In genomic region chr4:16224264-16224663, GRCh38 we compare ENCODE assay signal across 9 cellular contexts. TPM values are rescaled to one million over a fixed set of nuclear protein-coding genes. Genes with fewer than 3 reads are reported as not detected.
DNase-seq lines count a peak whose midpoint lies in the region; ATAC-seq and TF ChIP-seq lines count a peak whose summit lies in the region.
"Had no signal": no experiment of that assay in that cellular context is flagged by ENCODE, and none has a peak within 500 bp of the region (broad histone marks: within the 10 kb centered on the region; RNA-seq: fewer than 3 reads in every experiment).

No MANE protein-coding gene starts in this region.

- H3K4me2 ChIP-seq in GM23338, result peak overlapping the region; percentile 84
- peak overlapping the region; percentile 96 for H3K4me2 ChIP-seq in parathyroid adenoma (ENCODE audit: low read length)

- H3K9me3 ChIP-seq in SK-N-MC (ENCODE audit: low read depth, low read length), result no peaks in the 10 kb centered on the region
- no peaks in the 10 kb centered on the region for H3K9me3 ChIP-seq in parathyroid adenoma (ENCODE audit: control insufficient read depth, low read length)

- DNase-seq in GM23338 (ENCODE audit: low spot score), result peak; percentile 64
- DNase-seq in SK-N-MC (ENCODE audit: low read depth, low spot score), result no peak
- DNase-seq in erythroblast (lab: John Stamatoyannopoulos, UW), result peak; percentile 21 to 35
- no peak for DNase-seq in NCI-H2196 treated with DMSO at 0.1 percent for 48 hours (lab: John Stamatoyannopoulos, UW; ENCODE audit: unreplicated experiment)
- DNase-seq in sciatic nerve (ENCODE audit: low spot score), result no peak
- DNase-seq in NCI-H2171 treated with DMSO at 0.1 percent for 48 hours (lab: John Stamatoyannopoulos, UW), result no peak
- DNase-seq: WERI-Rb-1 had no signal

- peak; percentile 9 for TF ChIP-seq POLR2A in erythroblast (IDR thresholded peaks at IDR 0.05; ENCODE audit: low read length)

- H3K9ac ChIP-seq in SK-N-MC (ENCODE audit: insufficient read length), result peak overlapping the region; percentile 88
- H3K9ac ChIP-seq in parathyroid adenoma, result no peak overlapping the region

- H3K27me3 ChIP-seq in GM23338 (ENCODE audit: insufficient read depth) (no peaks in the 10 kb centered on the region), parathyroid adenoma (ENCODE audit: control insufficient read depth, insufficient read depth, low read length) (no peaks in the 10 kb centered on the region)

- H3K36me3 ChIP-seq in GM23338 (ENCODE audit: insufficient read depth), result no peaks in the 10 kb centered on the region
- H3K36me3 ChIP-seq in SK-N-MC (ENCODE audit: insufficient read depth, low read length), result no peaks in the 10 kb centered on the region; the same call in 1 of the 2 replicates
- H3K36me3 ChIP-seq in parathyroid adenoma (ENCODE audit: control insufficient read depth, insufficient read depth, low read length), result no peaks in the 10 kb centered on the region

- peak overlapping the region; percentile 39; the same call in 1 of the 2 replicates for H3K27ac ChIP-seq in GM23338 (ENCODE audit: low read depth)
- no peak overlapping the region for H3K27ac ChIP-seq in SK-N-MC
- peak overlapping the region; percentile 75 for H3K27ac ChIP-seq in parathyroid adenoma
- H3K27ac ChIP-seq: WERI-Rb-1 had no signal

- no peaks in the 10 kb centered on the region for H3K9me2 ChIP-seq in GM23338 (ENCODE audit: insufficient read depth)

- peak overlapping the region; percentile 50 for H3K27ac Mint-ChIP-seq in GM23338

- 0 out of 2 replicates have a peak, but pooled peaks cover 3% of the 10 kb centered on the region for H4K20me1 ChIP-seq in GM23338 (replicated peaks; ENCODE audit: insufficient read depth)

- intact Hi-C loops in sciatic nerve (cut with DNase I), result no loop called here

- ATAC-seq in GM23338 (peak; percentile 49), sciatic nerve (no peak), esophagus mucosa (no peak)

- H3K4me3 ChIP-seq in GM23338, result peak overlapping the region; percentile 65; the same call in 1 of the 2 replicates
- peak overlapping the region; percentile 89 for H3K4me3 ChIP-seq in SK-N-MC
- peak overlapping the region; percentile 94 for H3K4me3 ChIP-seq in parathyroid adenoma (ENCODE audit: low read depth, low read length)

- H3K9me3 Mint-ChIP-seq in GM23338, result no peaks in the 10 kb centered on the region

- H3F3A ChIP-seq in GM23338 (replicated peaks; ENCODE audit: low read depth), result no peaks in the 10 kb centered on the region

- H3K36me3 Mint-ChIP-seq in GM23338 (ENCODE audit: low read depth), result no peaks in the 10 kb centered on the region

- TF ChIP-seq CTCF in GM23338 (conservative IDR thresholded peaks at IDR 0.05; ENCODE audit: low read depth in 2 of 2) (no peak), parathyroid adenoma (IDR thresholded peaks at IDR 0.05) (no peak)

- H3K4me1 ChIP-seq in GM23338 (ENCODE audit: insufficient read depth), result peaks cover 24% of the 10 kb centered on the region
- peaks cover 16% of the 10 kb centered on the region for H3K4me1 ChIP-seq in parathyroid adenoma

- peak overlapping the region; percentile 89 for H3K4me3 Mint-ChIP-seq in GM23338

- H3K79me2 ChIP-seq in GM23338 (replicated peaks; ENCODE audit: insufficient read depth) (peaks cover 61% of the 10 kb centered on the region), parathyroid adenoma (peaks cover 21% of the 10 kb centered on the region)

- peaks cover 12% of the 10 kb centered on the region for H3K27me3 Mint-ChIP-seq in GM23338 (ENCODE audit: insufficient read depth, low read depth, poor library complexity)

- peaks cover 45% of the 10 kb centered on the region for H3K4me1 Mint-ChIP-seq in GM23338

- H2AFZ ChIP-seq in GM23338, result no peak overlapping the region
- H2AFZ ChIP-seq in parathyroid adenoma, result no peak overlapping the region

TF ChIP-seq in GM23338, 12 proteins besides CTCF, POLR2A, EP300 and RAD21:
- TF ChIP-seq ZNF114 (CRISPR knock-in tag; IDR thresholded peaks at IDR 0.05), result no peak
- no peak for TF ChIP-seq STAT1 (IDR thresholded peaks at IDR 0.05; ENCODE audit: unreplicated experiment)
- TF ChIP-seq CREB1 (CRISPR knock-in tag; IDR thresholded peaks at IDR 0.05; ENCODE audit: low read depth), result no peak
- no peak for TF ChIP-seq JUNB (IDR thresholded peaks at IDR 0.05; ENCODE audit: unreplicated experiment)
- no peak for TF ChIP-seq POLR2AphosphoS5 (IDR thresholded peaks at IDR 0.05; ENCODE audit: low read depth)
- TF ChIP-seq NANOG (IDR thresholded peaks at IDR 0.05; ENCODE audit: borderline replicate concordance), result no peak
- no peak for TF ChIP-seq EZH2phosphoT487 (IDR thresholded peaks at IDR 0.05; ENCODE audit: unreplicated experiment)

RNA-seq across cellular contexts. Expression of gene TAPT1, which starts 2.0 kb away (rescaled TPM):
- 9.9 and 10.4 TPM in 2 replicates for total RNA-seq in GM23338 (2014; rRNA removed; shearing (Covaris generic))
- polyA plus RNA-seq in GM23338 (2016; fragmentation: Nextera tagmentation; extraction: Ambion mirVana), result 3.6 TPM in 2 replicates
- total RNA-seq in sciatic nerve, result 59.5 TPM
- total RNA-seq in esophagus mucosa, result 12.9 TPM

Comparison
In these comparisons a context has a peak if more than half of its experiments do, and no peak if none do; other contexts are left out.
1. DNase-seq: peak in GM23338 (single experiment) and erythroblast (2 of 2); none in SK-N-MC (single experiment), NCI-H2196 treated with DMSO at 0.1 percent for 48 hours (single experiment), sciatic nerve (single experiment) and NCI-H2171 treated with DMSO at 0.1 percent for 48 hours (single experiment).
2. Peak in every context shown above with its lines, with median percentiles within 50 percentile points of each other: H3K4me3 ChIP-seq.